In the genomic region with DNA sequence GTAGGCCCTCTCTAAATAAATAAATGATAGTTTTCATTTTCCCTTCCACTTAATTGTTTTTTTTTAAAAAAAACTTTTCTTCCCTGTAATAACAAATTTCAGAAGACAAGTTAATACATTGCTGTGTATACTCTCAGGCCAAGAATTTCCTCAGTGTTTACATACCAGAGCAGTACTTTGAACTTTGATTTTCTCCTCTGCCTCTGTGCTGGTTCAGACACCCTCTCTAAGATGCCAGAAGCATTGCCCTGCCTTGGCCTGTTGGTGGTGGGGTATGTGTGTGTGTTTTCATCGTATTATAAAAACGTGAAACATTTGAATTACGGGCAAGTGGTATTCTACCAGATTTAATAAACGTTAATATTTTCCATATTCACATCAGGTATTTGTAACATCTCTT, we compare ENCODE assay signal across 2 cellular contexts.
TF ChIP-seq lines count a peak whose summit lies in the region.

No MANE protein-coding gene starts in this region.

TF ChIP-seq in HepG2, 621 proteins besides CTCF, POLR2A, EP300 and RAD21 (continued from another document and continues in another):
- TF ChIP-seq, protein P1, sequence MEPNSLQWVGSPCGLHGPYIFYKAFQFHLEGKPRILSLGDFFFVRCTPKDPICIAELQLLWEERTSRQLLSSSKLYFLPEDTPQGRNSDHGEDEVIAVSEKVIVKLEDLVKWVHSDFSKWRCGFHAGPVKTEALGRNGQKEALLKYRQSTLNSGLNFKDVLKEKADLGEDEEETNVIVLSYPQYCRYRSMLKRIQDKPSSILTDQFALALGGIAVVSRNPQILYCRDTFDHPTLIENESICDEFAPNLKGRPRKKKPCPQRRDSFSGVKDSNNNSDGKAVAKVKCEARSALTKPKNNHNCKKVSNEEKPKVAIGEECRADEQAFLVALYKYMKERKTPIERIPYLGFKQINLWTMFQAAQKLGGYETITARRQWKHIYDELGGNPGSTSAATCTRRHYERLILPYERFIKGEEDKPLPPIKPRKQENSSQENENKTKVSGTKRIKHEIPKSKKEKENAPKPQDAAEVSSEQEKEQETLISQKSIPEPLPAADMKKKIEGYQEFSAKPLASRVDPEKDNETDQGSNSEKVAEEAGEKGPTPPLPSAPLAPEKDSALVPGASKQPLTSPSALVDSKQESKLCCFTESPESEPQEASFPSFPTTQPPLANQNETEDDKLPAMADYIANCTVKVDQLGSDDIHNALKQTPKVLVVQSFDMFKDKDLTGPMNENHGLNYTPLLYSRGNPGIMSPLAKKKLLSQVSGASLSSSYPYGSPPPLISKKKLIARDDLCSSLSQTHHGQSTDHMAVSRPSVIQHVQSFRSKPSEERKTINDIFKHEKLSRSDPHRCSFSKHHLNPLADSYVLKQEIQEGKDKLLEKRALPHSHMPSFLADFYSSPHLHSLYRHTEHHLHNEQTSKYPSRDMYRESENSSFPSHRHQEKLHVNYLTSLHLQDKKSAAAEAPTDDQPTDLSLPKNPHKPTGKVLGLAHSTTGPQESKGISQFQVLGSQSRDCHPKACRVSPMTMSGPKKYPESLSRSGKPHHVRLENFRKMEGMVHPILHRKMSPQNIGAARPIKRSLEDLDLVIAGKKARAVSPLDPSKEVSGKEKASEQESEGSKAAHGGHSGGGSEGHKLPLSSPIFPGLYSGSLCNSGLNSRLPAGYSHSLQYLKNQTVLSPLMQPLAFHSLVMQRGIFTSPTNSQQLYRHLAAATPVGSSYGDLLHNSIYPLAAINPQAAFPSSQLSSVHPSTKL (CRISPR knock-in tag; IDR thresholded peaks at IDR 0.05) = peak; percentile 91
- peak; percentile 96 for TF ChIP-seq GATAD2A (CRISPR knock-in tag; IDR thresholded peaks at IDR 0.05)
- peak; percentile 31 for TF ChIP-seq ASH2L (IDR thresholded peaks at IDR 0.05; ENCODE audit: insufficient read length, low read depth, low read length)
- TF ChIP-seq CHD2 (IDR thresholded peaks at IDR 0.05; ENCODE audit: low read depth, low read length) = no peak
- peak; percentile 35; the same call in 1 of the 2 replicates for TF ChIP-seq DPF2 (CRISPR knock-in tag; IDR thresholded peaks at IDR 0.05; ENCODE audit: borderline replicate concordance, low read depth)
- TF ChIP-seq BCL6 (CRISPR knock-in tag; IDR thresholded peaks at IDR 0.05) = peak; percentile 31; the same call in 1 of the 2 replicates
- TF ChIP-seq, protein P2, sequence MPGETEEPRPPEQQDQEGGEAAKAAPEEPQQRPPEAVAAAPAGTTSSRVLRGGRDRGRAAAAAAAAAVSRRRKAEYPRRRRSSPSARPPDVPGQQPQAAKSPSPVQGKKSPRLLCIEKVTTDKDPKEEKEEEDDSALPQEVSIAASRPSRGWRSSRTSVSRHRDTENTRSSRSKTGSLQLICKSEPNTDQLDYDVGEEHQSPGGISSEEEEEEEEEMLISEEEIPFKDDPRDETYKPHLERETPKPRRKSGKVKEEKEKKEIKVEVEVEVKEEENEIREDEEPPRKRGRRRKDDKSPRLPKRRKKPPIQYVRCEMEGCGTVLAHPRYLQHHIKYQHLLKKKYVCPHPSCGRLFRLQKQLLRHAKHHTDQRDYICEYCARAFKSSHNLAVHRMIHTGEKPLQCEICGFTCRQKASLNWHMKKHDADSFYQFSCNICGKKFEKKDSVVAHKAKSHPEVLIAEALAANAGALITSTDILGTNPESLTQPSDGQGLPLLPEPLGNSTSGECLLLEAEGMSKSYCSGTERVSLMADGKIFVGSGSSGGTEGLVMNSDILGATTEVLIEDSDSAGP (CRISPR knock-in tag; IDR thresholded peaks at IDR 0.05; ENCODE audit: borderline replicate concordance) = no peak
- peak; percentile 26; the same call in 1 of the 2 replicates for TF ChIP-seq ETV5 (CRISPR knock-in tag; IDR thresholded peaks at IDR 0.05; ENCODE audit: borderline replicate concordance)
- TF ChIP-seq, protein P3, sequence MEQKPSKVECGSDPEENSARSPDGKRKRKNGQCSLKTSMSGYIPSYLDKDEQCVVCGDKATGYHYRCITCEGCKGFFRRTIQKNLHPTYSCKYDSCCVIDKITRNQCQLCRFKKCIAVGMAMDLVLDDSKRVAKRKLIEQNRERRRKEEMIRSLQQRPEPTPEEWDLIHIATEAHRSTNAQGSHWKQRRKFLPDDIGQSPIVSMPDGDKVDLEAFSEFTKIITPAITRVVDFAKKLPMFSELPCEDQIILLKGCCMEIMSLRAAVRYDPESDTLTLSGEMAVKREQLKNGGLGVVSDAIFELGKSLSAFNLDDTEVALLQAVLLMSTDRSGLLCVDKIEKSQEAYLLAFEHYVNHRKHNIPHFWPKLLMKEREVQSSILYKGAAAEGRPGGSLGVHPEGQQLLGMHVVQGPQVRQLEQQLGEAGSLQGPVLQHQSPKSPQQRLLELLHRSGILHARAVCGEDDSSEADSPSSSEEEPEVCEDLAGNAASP (CRISPR knock-in tag; IDR thresholded peaks at IDR 0.05; ENCODE audit: borderline replicate concordance) = peak; percentile 22; the same call in 1 of the 2 replicates
- TF ChIP-seq MXI1 (IDR thresholded peaks at IDR 0.05; ENCODE audit: borderline replicate concordance, low read depth, low read length) = 0 out of 3 replicates have a peak, but pooled peaks have one; percentile 13
- no peak for TF ChIP-seq MXD4 (CRISPR knock-in tag; IDR thresholded peaks at IDR 0.05)
- TF ChIP-seq ZMAT3 (CRISPR knock-in tag; conservative IDR thresholded peaks at IDR 0.05) = no peak
- peak; percentile 66 for TF ChIP-seq SAP130 (CRISPR knock-in tag; IDR thresholded peaks at IDR 0.05; ENCODE audit: low read depth)
- TF ChIP-seq, protein P4, sequence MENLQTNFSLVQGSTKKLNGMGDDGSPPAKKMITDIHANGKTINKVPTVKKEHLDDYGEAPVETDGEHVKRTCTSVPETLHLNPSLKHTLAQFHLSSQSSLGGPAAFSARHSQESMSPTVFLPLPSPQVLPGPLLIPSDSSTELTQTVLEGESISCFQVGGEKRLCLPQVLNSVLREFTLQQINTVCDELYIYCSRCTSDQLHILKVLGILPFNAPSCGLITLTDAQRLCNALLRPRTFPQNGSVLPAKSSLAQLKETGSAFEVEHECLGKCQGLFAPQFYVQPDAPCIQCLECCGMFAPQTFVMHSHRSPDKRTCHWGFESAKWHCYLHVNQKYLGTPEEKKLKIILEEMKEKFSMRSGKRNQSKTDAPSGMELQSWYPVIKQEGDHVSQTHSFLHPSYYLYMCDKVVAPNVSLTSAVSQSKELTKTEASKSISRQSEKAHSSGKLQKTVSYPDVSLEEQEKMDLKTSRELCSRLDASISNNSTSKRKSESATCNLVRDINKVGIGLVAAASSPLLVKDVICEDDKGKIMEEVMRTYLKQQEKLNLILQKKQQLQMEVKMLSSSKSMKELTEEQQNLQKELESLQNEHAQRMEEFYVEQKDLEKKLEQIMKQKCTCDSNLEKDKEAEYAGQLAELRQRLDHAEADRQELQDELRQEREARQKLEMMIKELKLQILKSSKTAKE (CRISPR knock-in tag; IDR thresholded peaks at IDR 0.05; ENCODE audit: borderline replicate concordance) = 0 out of 2 replicates have a peak, but pooled peaks have one; percentile 15
- 0 out of 2 replicates have a peak, but pooled peaks have one; percentile 49 for TF ChIP-seq RCOR2 (CRISPR knock-in tag; IDR thresholded peaks at IDR 0.05)
- peak; percentile 62; the same call in 1 of the 2 replicates for TF ChIP-seq FOXJ3 (CRISPR knock-in tag; IDR thresholded peaks at IDR 0.05; ENCODE audit: borderline replicate concordance)
- TF ChIP-seq NONO (IDR thresholded peaks at IDR 0.05) = no peak
- 0 out of 2 replicates have a peak, but pooled peaks have one; percentile 20 for TF ChIP-seq NONO (CRISPR knock-in tag; conservative IDR thresholded peaks at IDR 0.05)

TF ChIP-seq in WTC11, 78 proteins besides CTCF, POLR2A, EP300 and RAD21 (continued from another document):
- TF ChIP-seq, protein P5, sequence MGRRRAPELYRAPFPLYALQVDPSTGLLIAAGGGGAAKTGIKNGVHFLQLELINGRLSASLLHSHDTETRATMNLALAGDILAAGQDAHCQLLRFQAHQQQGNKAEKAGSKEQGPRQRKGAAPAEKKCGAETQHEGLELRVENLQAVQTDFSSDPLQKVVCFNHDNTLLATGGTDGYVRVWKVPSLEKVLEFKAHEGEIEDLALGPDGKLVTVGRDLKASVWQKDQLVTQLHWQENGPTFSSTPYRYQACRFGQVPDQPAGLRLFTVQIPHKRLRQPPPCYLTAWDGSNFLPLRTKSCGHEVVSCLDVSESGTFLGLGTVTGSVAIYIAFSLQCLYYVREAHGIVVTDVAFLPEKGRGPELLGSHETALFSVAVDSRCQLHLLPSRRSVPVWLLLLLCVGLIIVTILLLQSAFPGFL (CRISPR knock-in tag; IDR thresholded peaks at IDR 0.05; ENCODE audit: borderline replicate concordance) = no peak
- TF ChIP-seq, protein P6, sequence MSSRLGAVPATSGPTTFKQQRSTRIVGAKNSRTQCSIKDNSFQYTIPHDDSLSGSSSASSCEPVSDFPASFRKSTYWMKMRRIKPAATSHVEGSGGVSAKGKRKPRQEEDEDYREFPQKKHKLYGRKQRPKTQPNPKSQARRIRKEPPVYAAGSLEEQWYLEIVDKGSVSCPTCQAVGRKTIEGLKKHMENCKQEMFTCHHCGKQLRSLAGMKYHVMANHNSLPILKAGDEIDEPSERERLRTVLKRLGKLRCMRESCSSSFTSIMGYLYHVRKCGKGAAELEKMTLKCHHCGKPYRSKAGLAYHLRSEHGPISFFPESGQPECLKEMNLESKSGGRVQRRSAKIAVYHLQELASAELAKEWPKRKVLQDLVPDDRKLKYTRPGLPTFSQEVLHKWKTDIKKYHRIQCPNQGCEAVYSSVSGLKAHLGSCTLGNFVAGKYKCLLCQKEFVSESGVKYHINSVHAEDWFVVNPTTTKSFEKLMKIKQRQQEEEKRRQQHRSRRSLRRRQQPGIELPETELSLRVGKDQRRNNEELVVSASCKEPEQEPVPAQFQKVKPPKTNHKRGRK (CRISPR knock-in tag; IDR thresholded peaks at IDR 0.05; ENCODE audit: borderline replicate concordance) = no peak
- TF ChIP-seq, protein P7, sequence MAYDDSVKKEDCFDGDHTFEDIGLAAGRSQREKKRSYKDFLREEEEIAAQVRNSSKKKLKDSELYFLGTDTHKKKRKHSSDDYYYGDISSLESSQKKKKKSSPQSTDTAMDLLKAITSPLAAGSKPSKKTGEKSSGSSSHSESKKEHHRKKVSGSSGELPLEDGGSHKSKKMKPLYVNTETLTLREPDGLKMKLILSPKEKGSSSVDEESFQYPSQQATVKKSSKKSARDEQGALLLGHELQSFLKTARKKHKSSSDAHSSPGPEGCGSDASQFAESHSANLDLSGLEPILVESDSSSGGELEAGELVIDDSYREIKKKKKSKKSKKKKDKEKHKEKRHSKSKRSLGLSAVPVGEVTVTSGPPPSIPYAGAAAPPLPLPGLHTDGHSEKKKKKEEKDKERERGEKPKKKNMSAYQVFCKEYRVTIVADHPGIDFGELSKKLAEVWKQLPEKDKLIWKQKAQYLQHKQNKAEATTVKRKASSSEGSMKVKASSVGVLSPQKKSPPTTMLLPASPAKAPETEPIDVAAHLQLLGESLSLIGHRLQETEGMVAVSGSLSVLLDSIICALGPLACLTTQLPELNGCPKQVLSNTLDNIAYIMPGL (CRISPR knock-in tag; IDR thresholded peaks at IDR 0.05) = no peak
